1 cellular context compared by ENCODE assay signal in the genomic region with DNA sequence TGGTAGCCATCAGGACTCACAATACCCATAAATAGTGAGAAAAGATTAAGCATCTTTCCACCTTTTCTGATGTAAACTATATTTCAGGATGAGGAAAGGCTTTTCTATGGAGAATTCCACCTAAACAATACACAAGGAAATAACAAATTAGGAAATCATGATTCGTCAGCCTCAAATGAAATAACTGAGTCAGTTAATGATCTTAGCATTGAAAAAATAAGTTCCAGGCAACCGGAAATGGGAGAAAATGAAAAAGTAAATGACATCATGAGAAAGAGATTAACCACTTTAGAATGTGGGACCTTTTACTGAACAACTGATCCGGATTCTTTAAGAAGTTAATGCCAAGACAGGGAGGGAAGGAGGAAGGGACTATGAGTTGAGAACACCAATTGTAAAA.
TF ChIP-seq lines count a peak whose summit lies in the region.

No MANE protein-coding gene starts in this region.

TF ChIP-seq in endothelial cell of umbilical vein, 7 proteins besides CTCF, POLR2A, EP300 and RAD21 (continued from another document):
- TF ChIP-seq GATA2 (IDR thresholded peaks at IDR 0.05; ENCODE audit: insufficient read depth, insufficient read length, low read depth, low read length): no peak
